In genomic region chr5:115377468-115378217, GRCh38 we compare ENCODE assay signal across 8 cellular contexts.
DNase-seq lines count a peak whose midpoint lies in the region; ATAC-seq lines count a peak whose summit lies in the region.

No MANE protein-coding gene starts in this region.

- peaks cover 36% of the 10 kb centered on the region for H3K4me1 ChIP-seq in adipocyte (ENCODE audit: control insufficient read depth, insufficient read depth, low read length)

- peaks cover 29% of the 10 kb centered on the region for H3K27me3 Mint-ChIP-seq in activated T-cell treated with anti-CD3 and anti-CD28 coated beads, Interleukin-2, amount 50 U/mL, for 72 hours (ENCODE audit: low read depth)
- no peaks in the 10 kb centered on the region for H3K27me3 Mint-ChIP-seq in activated T-cell treated with anti-CD3 and anti-CD28 coated beads, Interleukin-2, amount 50 U/mL, for 24 hours

- peak overlapping the region; percentile 26 for H3K4me3 ChIP-seq in adipocyte (ENCODE audit: low read length)
- H3K4me3 ChIP-seq in H7 (ENCODE audit: insufficient read depth, low read depth, low read length), result no peak overlapping the region

- H3K4me1 Mint-ChIP-seq in activated T-cell treated with anti-CD3 and anti-CD28 coated beads, Interleukin-2, amount 50 U/mL, for 72 hours (ENCODE audit: low read depth), result peaks cover 19% of the 10 kb centered on the region
- peaks cover 14% of the 10 kb centered on the region for H3K4me1 Mint-ChIP-seq in activated T-cell treated with anti-CD3 and anti-CD28 coated beads, Interleukin-2, amount 50 U/mL, for 24 hours (ENCODE audit: low read depth)

- peak overlapping the region; percentile 34 for H3K9ac ChIP-seq in adipocyte (ENCODE audit: low read length)

- ATAC-seq in activated T-cell treated with anti-CD3 and anti-CD28 coated beads, Interleukin-2, amount 50 U/mL, for 72 hours (replicated peaks in 1 of 2), result peak; percentile 89 to 92
- peak; percentile 34 for ATAC-seq in HG03060 (IDR thresholded peaks at IDR 0.05; ENCODE audit: low read depth, unreplicated experiment)
- ATAC-seq in left colon, result peak; percentile 64

- no peaks in the 10 kb centered on the region for H3K36me3 Mint-ChIP-seq in activated T-cell treated with anti-CD3 and anti-CD28 coated beads, Interleukin-2, amount 50 U/mL, for 72 hours (ENCODE audit: insufficient read depth in 2 of 2)
- no peaks in the 10 kb centered on the region for H3K36me3 Mint-ChIP-seq in activated T-cell treated with anti-CD3 and anti-CD28 coated beads, Interleukin-2, amount 50 U/mL, for 24 hours (ENCODE audit: low read depth)

- H3K9me3 Mint-ChIP-seq in activated T-cell treated with anti-CD3 and anti-CD28 coated beads, Interleukin-2, amount 50 U/mL, for 72 hours, result no peaks in the 10 kb centered on the region
- H3K9me3 Mint-ChIP-seq in activated T-cell treated with anti-CD3 and anti-CD28 coated beads, Interleukin-2, amount 50 U/mL, for 24 hours, result no peaks in the 10 kb centered on the region

- H3K27me3 ChIP-seq in adipocyte (replicated peaks; ENCODE audit: control insufficient read depth, insufficient read depth, low read length) (no peaks in the 10 kb centered on the region), H7 (ENCODE audit: control insufficient read depth, insufficient read depth, low read length) (no peaks in the 10 kb centered on the region)

- intact Hi-C loops in left colon (cut with DNase I, micrococcal nuclease), result loop anchor here in 1 of 2 donors (10.0 kb wide), 1 partner anchor 197 kb away; no protein-coding TSS in a partner anchor

- peak in 1 of 2 donors; percentile 1 for DNase-seq in activated T-cell treated with anti-CD3 and anti-CD28 coated beads, Interleukin-2, amount 50 U/mL, for 72 hours
- DNase-seq in activated T-cell treated with anti-CD3 and anti-CD28 coated beads, Interleukin-2, amount 50 U/mL, for 24 hours, result no peak
- DNase-seq in adipocyte (ENCODE audit: low read depth) (peak; percentile 89), left colon (no peak), H7 (no peak), NCI-H2171 treated with DMSO at 0.1 percent for 48 hours (lab: John Stamatoyannopoulos, UW) (no peak), mucosa of gallbladder (ENCODE audit: low spot score) (no peak)

- H3K4me3 Mint-ChIP-seq in activated T-cell treated with anti-CD3 and anti-CD28 coated beads, Interleukin-2, amount 50 U/mL, for 72 hours, result peak overlapping the region in 1 of 2 donors; percentile 37
- no peak overlapping the region for H3K4me3 Mint-ChIP-seq in activated T-cell treated with anti-CD3 and anti-CD28 coated beads, Interleukin-2, amount 50 U/mL, for 24 hours

- H3K27ac Mint-ChIP-seq in activated T-cell treated with anti-CD3 and anti-CD28 coated beads, Interleukin-2, amount 50 U/mL, for 72 hours, result no peak overlapping the region
- H3K27ac Mint-ChIP-seq in activated T-cell treated with anti-CD3 and anti-CD28 coated beads, Interleukin-2, amount 50 U/mL, for 24 hours, result no peak overlapping the region

- H3K9me3 ChIP-seq in adipocyte (ENCODE audit: control insufficient read depth, low read length), result no peaks in the 10 kb centered on the region

- H3K36me3 ChIP-seq in adipocyte (ENCODE audit: control insufficient read depth, insufficient read depth, low read length, severe bottlenecking) (no peaks in the 10 kb centered on the region), H7 (replicated peaks; ENCODE audit: control insufficient read depth, insufficient read depth, low read length) (no peaks in the 10 kb centered on the region)

Comparison
In these comparisons a context has a peak if more than half of its experiments do, and no peak if none do; other contexts are left out.
1. ATAC-seq: peak in every context shown above with its lines; median percentile 90 in activated T-cell treated with anti-CD3 and anti-CD28 coated beads, Interleukin-2, amount 50 U/mL, for 72 hours; 64 in left colon; 34 in HG03060.